In the genomic region with DNA sequence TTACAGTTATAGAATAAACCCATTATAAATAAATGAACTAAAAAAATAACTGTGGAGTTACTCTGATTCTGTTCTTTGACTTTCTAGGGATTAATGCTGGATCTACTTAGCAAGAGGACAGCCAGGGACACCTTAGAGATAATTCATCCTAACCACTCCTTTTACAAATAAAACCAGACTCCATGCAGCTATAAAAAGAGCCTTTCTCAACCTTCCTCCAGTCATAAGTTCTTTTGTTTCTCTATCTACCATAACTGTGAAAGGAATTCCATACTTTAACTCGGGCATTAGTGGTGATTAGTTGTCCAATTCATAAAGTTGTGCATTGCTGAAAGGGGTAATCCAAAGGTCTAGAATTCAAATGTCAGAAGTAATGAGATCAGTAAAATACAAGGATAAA, we compare ENCODE assay signal across 28 cellular contexts.
"Had no signal": no experiment of that assay in that cellular context is flagged by ENCODE, and none has a peak within 500 bp of the region (broad histone marks: within the 10 kb centered on the region; RNA-seq: fewer than 3 reads in every experiment).

No MANE protein-coding gene starts in this region.

- H3K36me3 Mint-ChIP-seq: stimulated activated effector memory CD8-positive, alpha-beta T cell treated with anti-CD3 and anti-CD28 coated beads, Interleukin-12 subunit alpha, Interleukin-12 subunit beta, amount 100 ng/mL, for 72 hours; stimulated activated memory B cell treated with anti-CD40 and anti-IgM and Interleukin-4, amounts not matched to agents 10 μg/mL and 1 μg/mL and 100 μg/mL, for 72 hours; stimulated activated naive B cell treated with anti-CD40 and anti-IgM and Interleukin-4, amounts not matched to agents 10 μg/mL and 1 μg/mL and 100 μg/mL, for 72 hours; type B pancreatic cell had no signal

- H3K27ac ChIP-seq: stomach, suprapubic skin, testis, thoracic aorta, thyroid gland, tibial artery, tibial nerve, transverse colon, upper lobe of left lung, upper lobe of right lung, uterus, vagina had no signal

- H3K4me3 ChIP-seq: stomach, suprapubic skin, testis, thoracic aorta, thyroid gland, tibial artery, tibial nerve, transverse colon, upper lobe of left lung, upper lobe of right lung, uterus, vagina had no signal

- H3K4me1 Mint-ChIP-seq: stimulated activated effector memory CD8-positive, alpha-beta T cell treated with anti-CD3 and anti-CD28 coated beads, Interleukin-12 subunit alpha, Interleukin-12 subunit beta, amount 100 ng/mL, for 72 hours; stimulated activated memory B cell treated with anti-CD40 and anti-IgM and Interleukin-4, amounts not matched to agents 10 μg/mL and 1 μg/mL and 100 μg/mL, for 72 hours; stimulated activated naive B cell treated with anti-CD40 and anti-IgM and Interleukin-4, amounts not matched to agents 10 μg/mL and 1 μg/mL and 100 μg/mL, for 72 hours; stimulated activated naive CD8-positive, alpha-beta T cell treated with anti-CD3 and anti-CD28 coated beads, Interleukin-15, amount 100 ng/mL, for 72 hours had no signal

- H3K27ac Mint-ChIP-seq: stimulated activated effector memory CD8-positive, alpha-beta T cell treated with anti-CD3 and anti-CD28 coated beads, Interleukin-12 subunit alpha, Interleukin-12 subunit beta, amount 100 ng/mL, for 72 hours; stimulated activated memory B cell treated with anti-CD40 and anti-IgM and Interleukin-4, amounts not matched to agents 10 μg/mL and 1 μg/mL and 100 μg/mL, for 72 hours; stimulated activated naive B cell treated with anti-CD40 and anti-IgM and Interleukin-4, amounts not matched to agents 10 μg/mL and 1 μg/mL and 100 μg/mL, for 72 hours; stimulated activated naive CD8-positive, alpha-beta T cell treated with anti-CD3 and anti-CD28 coated beads, Interleukin-15, amount 100 ng/mL, for 72 hours; stimulated activated naive CD8-positive, alpha-beta T cell treated with anti-CD3 and anti-CD28 coated beads, Interleukin-15, Interleukin-2, amounts not matched to agents 100 ng/mL and 50 ng/mL, for 24 hours; type B pancreatic cell had no signal

- H3K27me3 Mint-ChIP-seq: stimulated activated memory B cell treated with anti-CD40 and anti-IgM and Interleukin-4, amounts not matched to agents 10 μg/mL and 1 μg/mL and 100 μg/mL, for 72 hours; stimulated activated naive B cell treated with anti-CD40 and anti-IgM and Interleukin-4, amounts not matched to agents 10 μg/mL and 1 μg/mL and 100 μg/mL, for 72 hours; stimulated activated naive CD8-positive, alpha-beta T cell treated with anti-CD3 and anti-CD28 coated beads, Interleukin-15, amount 100 ng/mL, for 72 hours; stimulated activated naive CD8-positive, alpha-beta T cell treated with anti-CD3 and anti-CD28 coated beads, Interleukin-15, Interleukin-2, amounts not matched to agents 100 ng/mL and 50 ng/mL, for 24 hours; type B pancreatic cell had no signal

- DNase-seq: stimulated activated CD4-positive, alpha-beta T cell treated with anti-CD3 and anti-CD28 coated beads, Interleukin-2, amount 100 ng/mL, for 48 hours; stimulated activated CD4-positive, alpha-beta T cell treated with anti-CD3 and anti-CD28 coated beads, Interleukin-4, amount 100 ng/mL, for 1 hour; stimulated activated CD4-positive, alpha-beta T cell treated with anti-CD3 and anti-CD28 coated beads, Interleukin-4, amount 100 ng/mL, for 24 hours; stimulated activated CD4-positive, alpha-beta T cell treated with anti-CD3 and anti-CD28 coated beads, Interleukin-4, amount 100 ng/mL, for 4 hours; stimulated activated CD8-positive, alpha-beta memory T cell treated with anti-CD3 and anti-CD28 coated beads, Interleukin-4, amount 100 ng/mL, for 48 hours; stimulated activated naive B cell treated with anti-CD40 and anti-IgM and Interleukin-4, amounts not matched to agents 10 μg/mL and 1 μg/mL and 100 μg/mL, for 72 hours; stimulated activated naive CD4-positive, alpha-beta T cell; stimulated activated naive CD4-positive, alpha-beta T cell treated with Interleukin-2 at 50 U/mL for 16 hours; stimulated activated naive CD8-positive, alpha-beta T cell treated with anti-CD3 and anti-CD28 coated beads, Interleukin-15, amount 100 ng/mL, for 72 hours; stimulated activated naive CD8-positive, alpha-beta T cell treated with anti-CD3 and anti-CD28 coated beads, Interleukin-15, Interleukin-2, amounts not matched to agents 100 U/mL and 50 U/mL, for 24 hours; stomach; substantia nigra; testis; thyroid gland; tibial artery; transverse colon; trophoblast cell; upper lobe of left lung; upper lobe of right lung; uterus had no signal

- ATAC-seq: stimulated activated effector memory CD8-positive, alpha-beta T cell treated with anti-CD3 and anti-CD28 coated beads, Interleukin-12 subunit alpha, Interleukin-12 subunit beta, amount 100 ng/mL, for 72 hours; stimulated activated memory B cell treated with anti-CD40 and anti-IgM and Interleukin-4, amounts not matched to agents 10 μg/mL and 1 μg/mL and 100 μg/mL, for 72 hours; stimulated activated naive B cell treated with anti-CD40 and anti-IgM and Interleukin-4, amounts not matched to agents 10 μg/mL and 1 μg/mL and 100 μg/mL, for 72 hours; stimulated activated naive CD8-positive, alpha-beta T cell treated with anti-CD3 and anti-CD28 coated beads, Interleukin-15, amount 100 ng/mL, for 72 hours; stimulated activated naive CD8-positive, alpha-beta T cell treated with anti-CD3 and anti-CD28 coated beads, Interleukin-15, Interleukin-2, amounts not matched to agents 100 U/mL and 50 U/mL, for 24 hours; upper lobe of right lung had no signal

- H3K27me3 ChIP-seq: stomach, suprapubic skin, testis, thyroid gland, tibial artery, tibial nerve, transverse colon, upper lobe of left lung, upper lobe of right lung, uterus, vagina had no signal

- H3K36me3 ChIP-seq: stomach, suprapubic skin, thoracic aorta, thyroid gland, tibial artery, tibial nerve, transverse colon, upper lobe of left lung, upper lobe of right lung, uterus, vagina had no signal

- H3K9me3 Mint-ChIP-seq: stimulated activated naive B cell treated with anti-CD40 and anti-IgM and Interleukin-4, amounts not matched to agents 10 μg/mL and 1 μg/mL and 100 μg/mL, for 72 hours; stimulated activated naive CD8-positive, alpha-beta T cell treated with anti-CD3 and anti-CD28 coated beads, Interleukin-15, Interleukin-2, amounts not matched to agents 100 ng/mL and 50 ng/mL, for 24 hours; type B pancreatic cell had no signal

- H3K4me3 Mint-ChIP-seq: stimulated activated effector memory CD8-positive, alpha-beta T cell treated with anti-CD3 and anti-CD28 coated beads, Interleukin-12 subunit alpha, Interleukin-12 subunit beta, amount 100 ng/mL, for 72 hours; stimulated activated memory B cell treated with anti-CD40 and anti-IgM and Interleukin-4, amounts not matched to agents 10 μg/mL and 1 μg/mL and 100 μg/mL, for 72 hours; stimulated activated naive B cell treated with anti-CD40 and anti-IgM and Interleukin-4, amounts not matched to agents 10 μg/mL and 1 μg/mL and 100 μg/mL, for 72 hours; stimulated activated naive CD8-positive, alpha-beta T cell treated with anti-CD3 and anti-CD28 coated beads, Interleukin-15, amount 100 ng/mL, for 72 hours; stimulated activated naive CD8-positive, alpha-beta T cell treated with anti-CD3 and anti-CD28 coated beads, Interleukin-15, Interleukin-2, amounts not matched to agents 100 ng/mL and 50 ng/mL, for 24 hours; type B pancreatic cell had no signal

- H3K9me3 ChIP-seq: stomach, suprapubic skin, testis, thoracic aorta, thyroid gland, tibial artery, tibial nerve, transverse colon, upper lobe of left lung, upper lobe of right lung, uterus, vagina had no signal

- H3K4me1 ChIP-seq: stomach, suprapubic skin, testis, thyroid gland, tibial artery, tibial nerve, upper lobe of left lung, upper lobe of right lung, uterus, vagina had no signal
